In the genomic region with DNA sequence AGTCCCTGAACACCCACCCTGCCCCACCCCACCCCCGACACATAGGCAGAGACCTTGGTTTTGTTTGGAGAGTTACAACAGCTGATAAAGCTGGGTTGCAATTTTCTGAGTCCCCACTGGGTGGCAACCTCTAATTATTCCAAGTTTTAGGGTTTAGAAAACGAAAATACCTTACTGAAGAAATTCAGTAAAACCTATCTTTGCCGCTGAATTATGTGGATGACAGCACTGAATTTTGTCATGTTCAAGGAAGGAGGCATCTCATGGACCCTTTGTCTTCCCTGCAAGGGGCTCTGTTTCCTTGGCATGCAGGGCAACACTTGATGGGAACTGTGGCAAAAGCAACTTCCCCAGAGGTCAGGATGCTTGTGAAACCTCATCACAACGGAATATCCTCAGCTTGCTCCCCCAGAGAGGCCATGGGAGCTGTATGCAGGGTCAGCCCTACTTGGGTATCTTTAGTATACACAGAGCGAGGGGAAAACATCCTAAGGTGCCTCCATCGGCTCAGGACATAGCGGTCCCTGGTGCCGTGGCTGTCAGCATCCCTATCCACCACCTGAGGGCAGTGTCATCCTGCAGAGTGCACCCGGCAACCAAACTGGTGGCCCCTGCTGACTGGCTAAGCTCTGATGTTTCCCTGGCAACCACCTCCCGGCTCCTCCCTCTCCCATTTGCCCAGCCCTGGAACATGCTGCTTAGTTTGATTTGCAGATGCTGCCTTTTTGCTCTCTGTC, we compare ENCODE assay signal across 8 cellular contexts.
DNase-seq lines count a peak whose midpoint lies in the region; ATAC-seq lines count a peak whose summit lies in the region.

No MANE protein-coding gene starts in this region.

- no peak overlapping the region for H3K4ac ChIP-seq in neuronal stem cell (ENCODE audit: low read length)

- no peak overlapping the region for H3K4me3 ChIP-seq in neuronal stem cell (ENCODE audit: low read length in 2 of 2)

- no peak overlapping the region for H2AFZ ChIP-seq in neuronal stem cell (ENCODE audit: low read length)

- no peak overlapping the region for H4K8ac ChIP-seq in neuronal stem cell (ENCODE audit: low read depth, low read length)

- no peak overlapping the region for H3K27ac ChIP-seq in neuronal stem cell (replicated peaks; ENCODE audit: low read length)

- H2BK12ac ChIP-seq in neuronal stem cell (ENCODE audit: low read length), result no peak overlapping the region

- DNase-seq in COLO829 (ENCODE audit: low spot score), result peak; percentile 97
- peak; percentile 91 for DNase-seq in KBM-7
- DNase-seq in RPMI8226, result peak; percentile 96
- peak; percentile 54 to 65 for DNase-seq in activated T-helper 1 cell treated with anti-CD3 and anti-CD28 coated beads, Interleukin-2, amount 50 U/mL, for 16 hours (ENCODE audit: low read depth in 1 of 2, low spot score in 1 of 2)
- peak; percentile 95 for DNase-seq in fibroblast of the conjunctiva (ENCODE audit: low read depth)
- peak; percentile 85 for DNase-seq in neuronal stem cell (ENCODE audit: low spot score)
- peak; percentile 93 for DNase-seq in superior temporal gyrus (ENCODE audit: extremely low spot score)

- peaks cover 2 to 9% of the 10 kb centered on the region in 2 donors for H3K4me1 ChIP-seq in neuronal stem cell (ENCODE audit: control insufficient read depth in 2 of 2, insufficient read depth in 1 of 2, low read depth in 1 of 2, low read length in 2 of 2)

- WGBS in neuronal stem cell (ENCODE audit: extremely low coverage in 2 of 2, insufficient read length in 2 of 2, insufficient replicate concordance in 1 of 2), 2 donors, result no CpG with 5 or more reads among the region's 10 CpGs

- H2AK5ac ChIP-seq in neuronal stem cell (ENCODE audit: low read depth, low read length), result no peak overlapping the region

- no peaks in the 10 kb centered on the region for H3K27me3 ChIP-seq in neuronal stem cell (ENCODE audit: control insufficient read depth in 3 of 3, insufficient read depth in 3 of 3, low read depth in 1 of 3, low read length in 3 of 3)

- no peaks in the 10 kb centered on the region for H3K36me3 ChIP-seq in neuronal stem cell (replicated peaks in 1 of 2; ENCODE audit: control insufficient read depth in 2 of 2, insufficient read depth in 2 of 2, low read length in 2 of 2)

- H3K9me3 ChIP-seq in neuronal stem cell (replicated peaks in 1 of 2; ENCODE audit: control insufficient read depth in 2 of 2, insufficient read depth in 1 of 2, low read depth in 1 of 2, low read length in 2 of 2), result peaks cover 9 to 11% of the 10 kb centered on the region in 2 donors

- no peak overlapping the region for H2BK5ac ChIP-seq in neuronal stem cell (ENCODE audit: low read length)

- no peak overlapping the region for H2BK15ac ChIP-seq in neuronal stem cell (ENCODE audit: low read length)

- H2BK120ac ChIP-seq in neuronal stem cell (ENCODE audit: low read depth, low read length), result no peak overlapping the region

- H3K23ac ChIP-seq in neuronal stem cell (ENCODE audit: low read depth, low read length, poor library complexity), result no peak overlapping the region

- in situ Hi-C loops in KBM-7 (cut with MboI; ENCODE audit: low pct_unique_long_range_greater_than_20kb, low sequenced_read_pairs), result no loop called here

- H4K91ac ChIP-seq in neuronal stem cell (ENCODE audit: low read depth, low read length, poor library complexity), result no peak overlapping the region

- H3K9ac ChIP-seq in neuronal stem cell (ENCODE audit: low read depth, low read length, poor library complexity), result no peak overlapping the region

- H3K79me1 ChIP-seq in neuronal stem cell (ENCODE audit: low read depth, low read length), result no peaks in the 10 kb centered on the region

- no peak overlapping the region for H3K14ac ChIP-seq in neuronal stem cell (ENCODE audit: low read length)

- H3K4me2 ChIP-seq in neuronal stem cell (ENCODE audit: insufficient read depth, low read length, poor library complexity, severe bottlenecking), result no peak overlapping the region

- ATAC-seq in GM21367 (IDR thresholded peaks at IDR 0.05; ENCODE audit: unreplicated experiment), result peak; percentile 87

- peak overlapping the region; percentile 82 for H3K18ac ChIP-seq in neuronal stem cell (ENCODE audit: low read length)
